1 cellular context compared by ENCODE assay signal in the genomic region with DNA sequence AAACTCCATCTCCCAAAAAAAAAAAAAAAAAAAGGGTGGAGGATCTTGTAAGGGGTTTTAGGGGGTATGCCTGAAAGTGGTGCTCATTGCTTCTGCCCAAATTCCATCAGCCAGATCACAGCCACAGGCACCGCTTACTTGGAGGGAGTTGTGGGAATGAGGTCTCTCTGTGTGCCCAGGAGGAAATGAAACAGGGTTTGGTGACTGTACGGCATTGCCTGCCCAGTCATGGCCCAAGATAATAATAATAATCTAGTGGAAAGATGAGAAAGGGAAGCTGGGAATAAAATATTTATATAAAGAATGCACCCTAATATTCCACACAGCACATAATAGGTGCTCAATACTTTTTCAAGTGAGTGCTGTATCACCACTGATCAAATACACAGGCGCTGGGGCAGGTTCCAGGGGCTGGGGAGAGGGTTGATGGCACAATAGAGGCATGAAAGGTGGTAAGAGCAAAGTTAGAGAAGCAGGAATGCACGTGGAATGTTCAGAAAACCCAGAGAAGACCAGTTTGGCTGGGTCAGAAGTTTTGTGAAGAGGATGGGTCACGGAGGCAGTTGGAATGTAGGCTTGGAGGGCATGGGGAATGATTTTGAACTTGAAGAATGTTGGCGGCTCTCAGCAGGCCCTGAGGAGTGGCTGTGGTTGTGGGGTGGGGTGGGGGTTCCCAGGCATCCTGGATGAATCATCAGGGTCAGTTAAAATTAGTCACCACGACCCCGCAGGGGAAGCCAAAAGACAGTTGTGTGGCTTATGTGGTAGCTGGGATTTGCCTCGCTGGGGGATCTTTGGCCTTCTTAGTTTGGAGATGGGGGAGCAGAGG.
TF ChIP-seq lines count a peak whose summit lies in the region.

No MANE protein-coding gene starts in this region.

TF ChIP-seq in GM12878, 131 proteins besides CTCF, POLR2A, EP300 and RAD21 (continues in another document):
- 0 out of 2 replicates have a peak, but pooled peaks have one; percentile 34 for TF ChIP-seq JUND (IDR thresholded peaks at IDR 0.05; ENCODE audit: low read depth, low read length)
- TF ChIP-seq STAT3 (IDR thresholded peaks at IDR 0.05; ENCODE audit: low read depth, low read length), result no peak
- TF ChIP-seq, protein P1, sequence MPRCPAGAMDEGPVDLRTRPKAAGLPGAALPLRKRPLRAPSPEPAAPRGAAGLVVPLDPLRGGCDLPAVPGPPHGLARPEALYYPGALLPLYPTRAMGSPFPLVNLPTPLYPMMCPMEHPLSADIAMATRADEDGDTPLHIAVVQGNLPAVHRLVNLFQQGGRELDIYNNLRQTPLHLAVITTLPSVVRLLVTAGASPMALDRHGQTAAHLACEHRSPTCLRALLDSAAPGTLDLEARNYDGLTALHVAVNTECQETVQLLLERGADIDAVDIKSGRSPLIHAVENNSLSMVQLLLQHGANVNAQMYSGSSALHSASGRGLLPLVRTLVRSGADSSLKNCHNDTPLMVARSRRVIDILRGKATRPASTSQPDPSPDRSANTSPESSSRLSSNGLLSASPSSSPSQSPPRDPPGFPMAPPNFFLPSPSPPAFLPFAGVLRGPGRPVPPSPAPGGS (IDR thresholded peaks at IDR 0.05; ENCODE audit: borderline replicate concordance, insufficient read depth, low read depth, low read length, poor library complexity, severe bottlenecking), result peak; percentile 25
- peak; percentile 57; the same call in 1 of the 2 replicates for TF ChIP-seq TBL1XR1 (IDR thresholded peaks at IDR 0.05; ENCODE audit: low read depth, low read length)
- TF ChIP-seq TCF3 (IDR thresholded peaks at IDR 0.05; ENCODE audit: borderline replicate concordance, insufficient read depth, low read depth, low read length), result 0 out of 2 replicates have a peak, but pooled peaks have one; percentile 38
- TF ChIP-seq FOS (IDR thresholded peaks at IDR 0.05; ENCODE audit: borderline replicate concordance, extremely low read depth, insufficient read length), result no peak
- peak; percentile 84 to 93 for TF ChIP-seq IKZF2 (IDR thresholded peaks at IDR 0.05)
- TF ChIP-seq, protein P2, sequence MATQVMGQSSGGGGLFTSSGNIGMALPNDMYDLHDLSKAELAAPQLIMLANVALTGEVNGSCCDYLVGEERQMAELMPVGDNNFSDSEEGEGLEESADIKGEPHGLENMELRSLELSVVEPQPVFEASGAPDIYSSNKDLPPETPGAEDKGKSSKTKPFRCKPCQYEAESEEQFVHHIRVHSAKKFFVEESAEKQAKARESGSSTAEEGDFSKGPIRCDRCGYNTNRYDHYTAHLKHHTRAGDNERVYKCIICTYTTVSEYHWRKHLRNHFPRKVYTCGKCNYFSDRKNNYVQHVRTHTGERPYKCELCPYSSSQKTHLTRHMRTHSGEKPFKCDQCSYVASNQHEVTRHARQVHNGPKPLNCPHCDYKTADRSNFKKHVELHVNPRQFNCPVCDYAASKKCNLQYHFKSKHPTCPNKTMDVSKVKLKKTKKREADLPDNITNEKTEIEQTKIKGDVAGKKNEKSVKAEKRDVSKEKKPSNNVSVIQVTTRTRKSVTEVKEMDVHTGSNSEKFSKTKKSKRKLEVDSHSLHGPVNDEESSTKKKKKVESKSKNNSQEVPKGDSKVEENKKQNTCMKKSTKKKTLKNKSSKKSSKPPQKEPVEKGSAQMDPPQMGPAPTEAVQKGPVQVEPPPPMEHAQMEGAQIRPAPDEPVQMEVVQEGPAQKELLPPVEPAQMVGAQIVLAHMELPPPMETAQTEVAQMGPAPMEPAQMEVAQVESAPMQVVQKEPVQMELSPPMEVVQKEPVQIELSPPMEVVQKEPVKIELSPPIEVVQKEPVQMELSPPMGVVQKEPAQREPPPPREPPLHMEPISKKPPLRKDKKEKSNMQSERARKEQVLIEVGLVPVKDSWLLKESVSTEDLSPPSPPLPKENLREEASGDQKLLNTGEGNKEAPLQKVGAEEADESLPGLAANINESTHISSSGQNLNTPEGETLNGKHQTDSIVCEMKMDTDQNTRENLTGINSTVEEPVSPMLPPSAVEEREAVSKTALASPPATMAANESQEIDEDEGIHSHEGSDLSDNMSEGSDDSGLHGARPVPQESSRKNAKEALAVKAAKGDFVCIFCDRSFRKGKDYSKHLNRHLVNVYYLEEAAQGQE (IDR thresholded peaks at IDR 0.05; ENCODE audit: low read depth, low read length), result no peak
- no peak for TF ChIP-seq HDGF (IDR thresholded peaks at IDR 0.05)
- no peak for TF ChIP-seq ESRRA (IDR thresholded peaks at IDR 0.05; ENCODE audit: low read length)
- no peak for TF ChIP-seq GATAD2B (conservative IDR thresholded peaks at IDR 0.05; ENCODE audit: low read depth)
- peak; percentile 31 for TF ChIP-seq SP1 (IDR thresholded peaks at IDR 0.05; ENCODE audit: low read depth, low read length)
- peak; percentile 88 for TF ChIP-seq DPF2 (IDR thresholded peaks at IDR 0.05)
- TF ChIP-seq, protein P3, sequence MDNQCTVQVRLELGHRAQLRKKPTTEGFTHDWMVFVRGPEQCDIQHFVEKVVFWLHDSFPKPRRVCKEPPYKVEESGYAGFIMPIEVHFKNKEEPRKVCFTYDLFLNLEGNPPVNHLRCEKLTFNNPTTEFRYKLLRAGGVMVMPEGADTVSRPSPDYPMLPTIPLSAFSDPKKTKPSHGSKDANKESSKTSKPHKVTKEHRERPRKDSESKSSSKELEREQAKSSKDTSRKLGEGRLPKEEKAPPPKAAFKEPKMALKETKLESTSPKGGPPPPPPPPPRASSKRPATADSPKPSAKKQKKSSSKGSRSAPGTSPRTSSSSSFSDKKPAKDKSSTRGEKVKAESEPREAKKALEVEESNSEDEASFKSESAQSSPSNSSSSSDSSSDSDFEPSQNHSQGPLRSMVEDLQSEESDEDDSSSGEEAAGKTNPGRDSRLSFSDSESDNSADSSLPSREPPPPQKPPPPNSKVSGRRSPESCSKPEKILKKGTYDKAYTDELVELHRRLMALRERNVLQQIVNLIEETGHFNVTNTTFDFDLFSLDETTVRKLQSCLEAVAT (IDR thresholded peaks at IDR 0.05), result peak; percentile 84
- peak; percentile 95 for TF ChIP-seq CBFB (IDR thresholded peaks at IDR 0.05; ENCODE audit: low read depth)
- peak; percentile 88; the same call in 1 of the 2 replicates for TF ChIP-seq NFIC (IDR thresholded peaks at IDR 0.05; ENCODE audit: low read depth, low read length)
- TF ChIP-seq RUNX3 (IDR thresholded peaks at IDR 0.05; ENCODE audit: low read length), result peak; percentile 97
- peak; percentile 46; the same call in 1 of the 2 replicates for TF ChIP-seq TCF12 (IDR thresholded peaks at IDR 0.05; ENCODE audit: low read depth, low read length)
- peak; percentile 22; the same call in 1 of the 2 replicates for TF ChIP-seq SPI1 (IDR thresholded peaks at IDR 0.05; ENCODE audit: borderline replicate concordance, insufficient read depth, low read depth, low read length)
- TF ChIP-seq TARDBP (IDR thresholded peaks at IDR 0.05; ENCODE audit: borderline replicate concordance), result no peak
- no peak for TF ChIP-seq PAX8 (IDR thresholded peaks at IDR 0.05)
- no peak for TF ChIP-seq NRF1 (conservative IDR thresholded peaks at IDR 0.05; ENCODE audit: low read depth, low read length)
- no peak for TF ChIP-seq HDAC6 (IDR thresholded peaks at IDR 0.05; ENCODE audit: unreplicated experiment)
- no peak for TF ChIP-seq CBX3 (IDR thresholded peaks at IDR 0.05; ENCODE audit: borderline replicate concordance, low read depth)
- TF ChIP-seq EGR1 (IDR thresholded peaks at IDR 0.05; ENCODE audit: borderline replicate concordance in 1 of 2, low read depth in 2 of 2, low read length in 2 of 2), result 0 out of 3 replicates have a peak, but pooled peaks of 1 of the 2 experiments have one; percentile 5
- 0 out of 2 replicates have a peak, but pooled peaks have one; percentile 64 for TF ChIP-seq MTA3 (IDR thresholded peaks at IDR 0.05; ENCODE audit: borderline replicate concordance, low read length)
- peak; percentile 51; the same call in 1 of the 2 replicates for TF ChIP-seq ATF7 (IDR thresholded peaks at IDR 0.05; ENCODE audit: low read depth)
- TF ChIP-seq, protein P4, sequence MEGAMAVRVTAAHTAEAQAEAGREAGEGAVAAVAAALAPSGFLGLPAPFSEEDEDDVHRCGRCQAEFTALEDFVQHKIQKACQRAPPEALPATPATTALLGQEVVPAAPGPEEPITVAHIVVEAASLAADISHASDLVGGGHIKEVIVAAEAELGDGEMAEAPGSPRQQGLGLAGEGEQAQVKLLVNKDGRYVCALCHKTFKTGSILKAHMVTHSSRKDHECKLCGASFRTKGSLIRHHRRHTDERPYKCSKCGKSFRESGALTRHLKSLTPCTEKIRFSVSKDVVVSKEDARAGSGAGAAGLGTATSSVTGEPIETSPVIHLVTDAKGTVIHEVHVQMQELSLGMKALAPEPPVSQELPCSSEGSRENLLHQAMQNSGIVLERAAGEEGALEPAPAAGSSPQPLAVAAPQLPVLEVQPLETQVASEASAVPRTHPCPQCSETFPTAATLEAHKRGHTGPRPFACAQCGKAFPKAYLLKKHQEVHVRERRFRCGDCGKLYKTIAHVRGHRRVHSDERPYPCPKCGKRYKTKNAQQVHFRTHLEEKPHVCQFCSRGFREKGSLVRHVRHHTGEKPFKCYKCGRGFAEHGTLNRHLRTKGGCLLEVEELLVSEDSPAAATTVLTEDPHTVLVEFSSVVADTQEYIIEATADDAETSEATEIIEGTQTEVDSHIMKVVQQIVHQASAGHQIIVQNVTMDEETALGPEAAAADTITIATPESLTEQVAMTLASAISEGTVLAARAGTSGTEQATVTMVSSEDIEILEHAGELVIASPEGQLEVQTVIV (IDR thresholded peaks at IDR 0.05; ENCODE audit: borderline replicate concordance, partially characterized antibody), result no peak
- no peak for TF ChIP-seq ZNF384 (IDR thresholded peaks at IDR 0.05; ENCODE audit: borderline replicate concordance, low read depth, low read length)
- peak; percentile 72 for TF ChIP-seq MTA2 (IDR thresholded peaks at IDR 0.05; ENCODE audit: low read depth)
- peak; percentile 33; the same call in 1 of the 2 replicates for TF ChIP-seq CHD2 (IDR thresholded peaks at IDR 0.05; ENCODE audit: borderline replicate concordance, low read depth, low read length)
- no peak for TF ChIP-seq KDM1A (IDR thresholded peaks at IDR 0.05; ENCODE audit: borderline replicate concordance)
- peak; percentile 46 for TF ChIP-seq MEF2B (IDR thresholded peaks at IDR 0.05; ENCODE audit: partially characterized antibody, poor library complexity, severe bottlenecking)
- peak in 1 of 2 experiments; percentile 63; a peak in 1 of 4 replicates for TF ChIP-seq CEBPB (IDR thresholded peaks at IDR 0.05; ENCODE audit: borderline replicate concordance in 1 of 2, low read depth in 2 of 2, low read length in 2 of 2)
- peak; percentile 85 for TF ChIP-seq JUNB (IDR thresholded peaks at IDR 0.05)
- peak in 1 of 2 experiments; percentile 55; a peak in 1 of 4 replicates for TF ChIP-seq BHLHE40 (IDR thresholded peaks at IDR 0.05; ENCODE audit: borderline replicate concordance in 1 of 2, low read depth in 2 of 2, low read length in 1 of 2)
- TF ChIP-seq, protein P5, sequence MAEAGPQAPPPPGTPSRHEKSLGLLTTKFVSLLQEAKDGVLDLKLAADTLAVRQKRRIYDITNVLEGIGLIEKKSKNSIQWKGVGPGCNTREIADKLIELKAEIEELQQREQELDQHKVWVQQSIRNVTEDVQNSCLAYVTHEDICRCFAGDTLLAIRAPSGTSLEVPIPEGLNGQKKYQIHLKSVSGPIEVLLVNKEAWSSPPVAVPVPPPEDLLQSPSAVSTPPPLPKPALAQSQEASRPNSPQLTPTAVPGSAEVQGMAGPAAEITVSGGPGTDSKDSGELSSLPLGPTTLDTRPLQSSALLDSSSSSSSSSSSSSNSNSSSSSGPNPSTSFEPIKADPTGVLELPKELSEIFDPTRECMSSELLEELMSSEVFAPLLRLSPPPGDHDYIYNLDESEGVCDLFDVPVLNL (IDR thresholded peaks at IDR 0.05; ENCODE audit: low read depth, low read length), result no peak
- TF ChIP-seq, protein P6, sequence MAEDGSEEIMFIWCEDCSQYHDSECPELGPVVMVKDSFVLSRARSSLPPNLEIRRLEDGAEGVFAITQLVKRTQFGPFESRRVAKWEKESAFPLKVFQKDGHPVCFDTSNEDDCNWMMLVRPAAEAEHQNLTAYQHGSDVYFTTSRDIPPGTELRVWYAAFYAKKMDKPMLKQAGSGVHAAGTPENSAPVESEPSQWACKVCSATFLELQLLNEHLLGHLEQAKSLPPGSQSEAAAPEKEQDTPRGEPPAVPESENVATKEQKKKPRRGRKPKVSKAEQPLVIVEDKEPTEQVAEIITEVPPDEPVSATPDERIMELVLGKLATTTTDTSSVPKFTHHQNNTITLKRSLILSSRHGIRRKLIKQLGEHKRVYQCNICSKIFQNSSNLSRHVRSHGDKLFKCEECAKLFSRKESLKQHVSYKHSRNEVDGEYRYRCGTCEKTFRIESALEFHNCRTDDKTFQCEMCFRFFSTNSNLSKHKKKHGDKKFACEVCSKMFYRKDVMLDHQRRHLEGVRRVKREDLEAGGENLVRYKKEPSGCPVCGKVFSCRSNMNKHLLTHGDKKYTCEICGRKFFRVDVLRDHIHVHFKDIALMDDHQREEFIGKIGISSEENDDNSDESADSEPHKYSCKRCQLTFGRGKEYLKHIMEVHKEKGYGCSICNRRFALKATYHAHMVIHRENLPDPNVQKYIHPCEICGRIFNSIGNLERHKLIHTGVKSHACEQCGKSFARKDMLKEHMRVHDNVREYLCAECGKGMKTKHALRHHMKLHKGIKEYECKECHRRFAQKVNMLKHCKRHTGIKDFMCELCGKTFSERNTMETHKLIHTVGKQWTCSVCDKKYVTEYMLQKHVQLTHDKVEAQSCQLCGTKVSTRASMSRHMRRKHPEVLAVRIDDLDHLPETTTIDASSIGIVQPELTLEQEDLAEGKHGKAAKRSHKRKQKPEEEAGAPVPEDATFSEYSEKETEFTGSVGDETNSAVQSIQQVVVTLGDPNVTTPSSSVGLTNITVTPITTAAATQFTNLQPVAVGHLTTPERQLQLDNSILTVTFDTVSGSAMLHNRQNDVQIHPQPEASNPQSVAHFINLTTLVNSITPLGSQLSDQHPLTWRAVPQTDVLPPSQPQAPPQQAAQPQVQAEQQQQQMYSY (CRISPR knock-in tag; IDR thresholded peaks at IDR 0.05), result no peak
- 0 out of 2 replicates have a peak, but pooled peaks have one; percentile 37 for TF ChIP-seq NBN (IDR thresholded peaks at IDR 0.05)
- TF ChIP-seq, protein P7, sequence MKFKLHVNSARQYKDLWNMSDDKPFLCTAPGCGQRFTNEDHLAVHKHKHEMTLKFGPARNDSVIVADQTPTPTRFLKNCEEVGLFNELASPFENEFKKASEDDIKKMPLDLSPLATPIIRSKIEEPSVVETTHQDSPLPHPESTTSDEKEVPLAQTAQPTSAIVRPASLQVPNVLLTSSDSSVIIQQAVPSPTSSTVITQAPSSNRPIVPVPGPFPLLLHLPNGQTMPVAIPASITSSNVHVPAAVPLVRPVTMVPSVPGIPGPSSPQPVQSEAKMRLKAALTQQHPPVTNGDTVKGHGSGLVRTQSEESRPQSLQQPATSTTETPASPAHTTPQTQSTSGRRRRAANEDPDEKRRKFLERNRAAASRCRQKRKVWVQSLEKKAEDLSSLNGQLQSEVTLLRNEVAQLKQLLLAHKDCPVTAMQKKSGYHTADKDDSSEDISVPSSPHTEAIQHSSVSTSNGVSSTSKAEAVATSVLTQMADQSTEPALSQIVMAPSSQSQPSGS (IDR thresholded peaks at IDR 0.05; ENCODE audit: low read length), result peak; percentile 64; the same call in 1 of the 2 replicates
- TF ChIP-seq BMI1 (IDR thresholded peaks at IDR 0.05; ENCODE audit: borderline replicate concordance), result 0 out of 2 replicates have a peak, but pooled peaks have one; percentile 29
- no peak for TF ChIP-seq SIN3A (IDR thresholded peaks at IDR 0.05; ENCODE audit: low read depth, low read length)
- TF ChIP-seq PAX5 (IDR thresholded peaks at IDR 0.05; ENCODE audit: borderline replicate concordance, low read depth, low read length), result peak; percentile 68; the same call in 1 of the 2 replicates
- TF ChIP-seq IKZF1 (conservative IDR thresholded peaks at IDR 0.05), result peak; percentile 90
- no peak for TF ChIP-seq NFYA (IDR thresholded peaks at IDR 0.05; ENCODE audit: borderline replicate concordance, low read depth, low read length)
- TF ChIP-seq WRNIP1 (IDR thresholded peaks at IDR 0.05; ENCODE audit: borderline replicate concordance, low read depth, low read length), result no peak
- TF ChIP-seq BCL11A (IDR thresholded peaks at IDR 0.05; ENCODE audit: low read depth, low read length), result peak; percentile 84
- TF ChIP-seq NR2F1 (conservative IDR thresholded peaks at IDR 0.05), result peak; percentile 97
